Comparison of ENCODE assay signal across 8 cellular contexts in the genomic region with DNA sequence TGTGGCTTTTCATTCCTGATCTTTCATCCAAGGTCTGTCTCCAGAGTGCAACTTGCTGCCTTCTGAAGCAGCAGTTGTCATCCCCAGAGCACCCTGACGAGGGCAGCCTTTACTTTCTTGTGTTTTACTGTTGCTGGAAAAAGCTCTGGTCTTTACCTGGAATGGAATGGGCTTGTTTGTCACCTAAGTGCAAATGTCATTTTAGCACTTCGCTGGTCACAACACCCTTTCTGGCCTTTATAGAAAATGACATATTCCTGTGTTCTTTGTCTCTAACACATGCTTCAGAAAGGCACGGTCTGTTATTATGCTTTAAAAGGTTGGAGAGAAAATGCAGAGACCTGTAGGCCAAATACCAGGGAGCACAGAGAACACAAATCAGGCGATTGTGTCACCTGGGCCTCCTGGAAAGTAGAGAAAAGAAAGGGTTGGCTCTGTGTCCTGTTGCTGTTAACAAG.
A peak's percentile ranks its signal among the peaks of the same experiment; 100 is the strongest.
DNase-seq lines count a peak whose midpoint lies in the region; ATAC-seq and TF ChIP-seq lines count a peak whose summit lies in the region.

No MANE protein-coding gene starts in this region.

- H3K27me3 Mint-ChIP-seq in Caco-2 (ENCODE audit: insufficient read depth, unreplicated experiment), result peaks cover 13% of the 10 kb centered on the region
- H3K27me3 Mint-ChIP-seq in MCF 10A (ENCODE audit: insufficient read depth, unreplicated experiment), result no peaks in the 10 kb centered on the region
- no peaks in the 10 kb centered on the region for H3K27me3 Mint-ChIP-seq in T-helper 2 cell treated with Interferon-gamma antibody and Interleukin-4, amounts not matched to agents 5 μg/mL and 100 μg/mL, for 36 hours (ENCODE audit: low read depth)

- H3K9me3 Mint-ChIP-seq in Caco-2 (ENCODE audit: unreplicated experiment) (no peaks in the 10 kb centered on the region), MCF 10A (ENCODE audit: unreplicated experiment) (no peaks in the 10 kb centered on the region)
- H3K9me3 Mint-ChIP-seq in T-helper 2 cell treated with Interferon-gamma antibody and Interleukin-4, amounts not matched to agents 5 μg/mL and 100 μg/mL, for 36 hours, result no peaks in the 10 kb centered on the region

- TF ChIP-seq CTCF in Caco-2 (IDR thresholded peaks at IDR 0.05; ENCODE audit: insufficient read depth in 1 of 2, low read depth in 1 of 2, low read length in 1 of 2, severe bottlenecking in 1 of 2, unreplicated experiment in 1 of 2), result peak; percentile 59 to 84
- TF ChIP-seq CTCF in MCF 10A (IDR thresholded peaks at IDR 0.05; ENCODE audit: unreplicated experiment), result peak; percentile 91
- TF ChIP-seq CTCF in kidney epithelial cell (IDR thresholded peaks at IDR 0.05; ENCODE audit: insufficient read depth, low read length, poor library complexity, severe bottlenecking), result peak; percentile 77

- POLR2A ChIA-PET in Caco-2 (lab: Charles Lee), result no interaction called here
- POLR2A ChIA-PET in MCF 10A (lab: Yijun Ruan, JAX), result interaction anchor here (1.0 kb wide), 1 partner anchor 280 kb away, joined by 3 read pairs; no protein-coding TSS in a partner anchor

- H3K27ac Mint-ChIP-seq in Caco-2 (ENCODE audit: unreplicated experiment) (no peak overlapping the region), MCF 10A (ENCODE audit: low read depth, unreplicated experiment) (no peak overlapping the region)
- H3K27ac Mint-ChIP-seq in T-helper 2 cell treated with Interferon-gamma antibody and Interleukin-4, amounts not matched to agents 5 μg/mL and 100 μg/mL, for 36 hours, result no peak overlapping the region

- CTCF ChIA-PET in Caco-2 (lab: Charles Lee) (no interaction called here), MCF 10A (lab: Yijun Ruan, JAX) (interaction anchor here (0.5 to 5.5 kb wide), 33 partner anchors 9 to 1794 kb away, joined by 3 to 69 read pairs (median 3); no protein-coding TSS in a partner anchor)

- H3K36me3 Mint-ChIP-seq in Caco-2 (ENCODE audit: insufficient read depth, unreplicated experiment) (no peaks in the 10 kb centered on the region), MCF 10A (ENCODE audit: insufficient read depth, unreplicated experiment) (peaks cover 5% of the 10 kb centered on the region)
- H3K36me3 Mint-ChIP-seq in T-helper 2 cell treated with Interferon-gamma antibody and Interleukin-4, amounts not matched to agents 5 μg/mL and 100 μg/mL, for 36 hours (ENCODE audit: low read depth), result no peaks in the 10 kb centered on the region

- ATAC-seq in GM19351 (IDR thresholded peaks at IDR 0.05; ENCODE audit: unreplicated experiment) (peak; percentile 74), aorta (ENCODE audit: low FRiP score) (peak; percentile 68), HG03135 (IDR thresholded peaks at IDR 0.05; ENCODE audit: unreplicated experiment) (no peak)

- 24% methylated on average over 4 of the region's 4 CpGs for WGBS in aorta, 2 donors

- H3K4me1 Mint-ChIP-seq in Caco-2 (ENCODE audit: low read depth, unreplicated experiment), result no peaks in the 10 kb centered on the region
- no peaks in the 10 kb centered on the region for H3K4me1 Mint-ChIP-seq in MCF 10A (ENCODE audit: insufficient read depth, unreplicated experiment)
- H3K4me1 Mint-ChIP-seq in T-helper 2 cell treated with Interferon-gamma antibody and Interleukin-4, amounts not matched to agents 5 μg/mL and 100 μg/mL, for 36 hours (ENCODE audit: low read depth), result no peaks in the 10 kb centered on the region

- intact Hi-C loops in Caco-2 (cut with micrococcal nuclease; ENCODE audit: unreplicated experiment) (loop anchor here (1.0 to 10.0 kb wide), 4 partner anchors 56 to 782 kb away; no protein-coding TSS in a partner anchor), MCF 10A (cut with micrococcal nuclease) (loop anchor here (1.0 to 10.0 kb wide), 5 partner anchors 132 to 1069 kb away; no protein-coding TSS in a partner anchor), aorta (cut with DNase I) (no loop called here)

- H3K4me1 ChIP-seq in Caco-2, result no peaks in the 10 kb centered on the region
- peaks cover 0 to 1% of the 10 kb centered on the region in 2 donors for H3K4me1 ChIP-seq in aorta (ENCODE audit: control insufficient read depth in 1 of 2, insufficient read depth in 2 of 2, low read length in 2 of 2)

- H3K4me3 Mint-ChIP-seq in Caco-2 (ENCODE audit: unreplicated experiment), result no peak overlapping the region
- no peak overlapping the region for H3K4me3 Mint-ChIP-seq in MCF 10A (ENCODE audit: unreplicated experiment)
- no peak overlapping the region for H3K4me3 Mint-ChIP-seq in T-helper 2 cell treated with Interferon-gamma antibody and Interleukin-4, amounts not matched to agents 5 μg/mL and 100 μg/mL, for 36 hours

- H3K27ac ChIP-seq in aorta (ENCODE audit: low read depth in 1 of 2, low read length in 2 of 2), result no peak overlapping the region

- BruUV-seq in Caco-2 (replicated peaks; lab: Mats Ljungman, UMichigan) (no TSS peak), MCF 10A (replicated peaks; lab: Mats Ljungman, UMichigan) (no TSS peak)

- H3K9me3 ChIP-seq in Caco-2 (no peaks in the 10 kb centered on the region), aorta (ENCODE audit: control insufficient read depth, low read length) (no peaks in the 10 kb centered on the region)

- H3K27me3 ChIP-seq in Caco-2 (replicated peaks; ENCODE audit: control insufficient read depth, insufficient read depth, low read length), result no peaks in the 10 kb centered on the region
- no peaks in the 10 kb centered on the region for H3K27me3 ChIP-seq in kidney epithelial cell (ENCODE audit: control insufficient read depth, insufficient read depth, low read length)
- H3K27me3 ChIP-seq in aorta (ENCODE audit: control insufficient read depth in 1 of 2, insufficient read depth in 2 of 2, low read length in 1 of 2), result no peaks in the 10 kb centered on the region

- peak; percentile 55 to 61 for DNase-seq in Caco-2
- DNase-seq in NCI-H2081 treated with DMSO at 0.1 percent for 48 hours (lab: John Stamatoyannopoulos, UW), result peak; percentile 1
- peak; percentile 70 for DNase-seq in MCF 10A (ENCODE audit: unreplicated experiment)
- DNase-seq in kidney epithelial cell (ENCODE audit: low read depth), result no peak
- no peak for DNase-seq in aorta
- no peak for DNase-seq in T-helper 2 cell treated with Interferon-gamma antibody and Interleukin-4, amounts not matched to agents 5 μg/mL and 100 μg/mL, for 36 hours (ENCODE audit: low spot score)

- H3K4me3 ChIP-seq in Caco-2 (ENCODE audit: low read depth, low read length) (no peak overlapping the region), kidney epithelial cell (ENCODE audit: low read depth, low read length) (no peak overlapping the region), aorta (ENCODE audit: low read length in 2 of 2) (no peak overlapping the region)

- no peaks in the 10 kb centered on the region for H3K36me3 ChIP-seq in Caco-2 (ENCODE audit: control insufficient read depth, insufficient read depth, low read length)
- H3K36me3 ChIP-seq in kidney epithelial cell (ENCODE audit: control insufficient read depth, insufficient read depth, low read length), result no peaks in the 10 kb centered on the region
- H3K36me3 ChIP-seq in aorta (ENCODE audit: control insufficient read depth in 1 of 2, insufficient read depth in 2 of 2, low read length in 1 of 2), result no peaks in the 10 kb centered on the region

Comparison
In these comparisons a context has a peak if more than half of its experiments do, and no peak if none do; other contexts are left out.
1. DNase-seq: peak in Caco-2 (2 of 2), NCI-H2081 treated with DMSO at 0.1 percent for 48 hours (single experiment) and MCF 10A (single experiment); none in kidney epithelial cell (single experiment), aorta (0 of 2) and T-helper 2 cell treated with Interferon-gamma antibody and Interleukin-4, amounts not matched to agents 5 μg/mL and 100 μg/mL, for 36 hours (single experiment).
2. intact Hi-C loops: an anchor here in Caco-2 (1.0 to 10.0 kb wide) and MCF 10A (1.0 to 10.0 kb wide); none called in aorta.
3. Peak in every context shown above with its lines, with median percentiles within 50 percentile points of each other: CTCF ChIP-seq.